In genomic region chr4:148998719-148999118, GRCh38 we compare ENCODE assay signal across 11 cellular contexts.
DNase-seq lines count a peak whose midpoint lies in the region; ATAC-seq and TF ChIP-seq lines count a peak whose summit lies in the region.
"Had no signal": no experiment of that assay in that cellular context is flagged by ENCODE, and none has a peak within 500 bp of the region (broad histone marks: within the 10 kb centered on the region; RNA-seq: fewer than 3 reads in every experiment).

No MANE protein-coding gene starts in this region.

- no peak for DNase-seq in AG04449 (ENCODE audit: low read depth, low spot score)
- DNase-seq in M059J (ENCODE audit: low read depth) = peak; percentile 21
- peak; percentile 29 to 50 for DNase-seq in erythroblast (lab: John Stamatoyannopoulos, UW)
- no peak for DNase-seq in NCI-H1417 treated with DMSO at 0.1 percent for 48 hours (lab: John Stamatoyannopoulos, UW)
- DNase-seq in SIG-M5 treated with dmso at 0.1 percent for 504 hours (lab: John Stamatoyannopoulos, UW; ENCODE audit: unreplicated experiment) = no peak
- DNase-seq in anterior cingulate cortex (lab: John Stamatoyannopoulos, UW) = no peak
- no peak for DNase-seq in NCI-H2196 (lab: John Stamatoyannopoulos, UW; ENCODE audit: unreplicated experiment)
- DNase-seq: DMS153, esophagus squamous epithelium, nucleus accumbens had no signal

- no peak for TF ChIP-seq POLR2A in erythroblast (IDR thresholded peaks at IDR 0.05; ENCODE audit: low read length)

- TF ChIP-seq CTCF in AG04449 (IDR thresholded peaks at IDR 0.05; ENCODE audit: insufficient read depth, low read length, missing control alignments) = peak; percentile 16

- POLR2A ChIA-PET in AG04449 (lab: Yijun Ruan, JAX) = no interaction called here

- H3K4me3 ChIP-seq in AG04449 (ENCODE audit: low read depth, low read length) = no peak overlapping the region
- H3K4me3 ChIP-seq: esophagus squamous epithelium had no signal

- CTCF ChIA-PET in AG04449 (lab: Yijun Ruan, JAX) = interaction anchor here (0.6 to 1.7 kb wide), 6 partner anchors 14 to 271 kb away, joined by 3 to 20 read pairs (median 3); no protein-coding TSS in a partner anchor

- ATAC-seq in GM18502 (IDR thresholded peaks at IDR 0.05; ENCODE audit: poor library complexity, unreplicated experiment) = peak; percentile 57

Comparison
In these comparisons a context has a peak if more than half of its experiments do, and no peak if none do; other contexts are left out.
1. DNase-seq: peak in M059J (single experiment) and erythroblast (2 of 2); none in AG04449 (single experiment), NCI-H1417 treated with DMSO at 0.1 percent for 48 hours (single experiment), SIG-M5 treated with dmso at 0.1 percent for 504 hours (single experiment), anterior cingulate cortex (0 of 58) and NCI-H2196 (single experiment).